In genomic region chr6:67630146-67630545, GRCh38 we compare ENCODE assay signal across 15 cellular contexts.
DNase-seq lines count a peak whose midpoint lies in the region; ATAC-seq and TF ChIP-seq lines count a peak whose summit lies in the region.
"Had no signal": no experiment of that assay in that cellular context is flagged by ENCODE, and none has a peak within 500 bp of the region (broad histone marks: within the 10 kb centered on the region; RNA-seq: fewer than 3 reads in every experiment).

No MANE protein-coding gene starts in this region.

- peak; percentile 56; the same call in 2 of the 3 replicates for ATAC-seq in RWPE2 (ENCODE audit: low read depth)

- H3K27ac ChIP-seq in RWPE2 (ENCODE audit: poor library complexity, severe bottlenecking) = no peak overlapping the region
- H3K27ac ChIP-seq: epithelial cell of prostate, WERI-Rb-1 had no signal

- H3K4me3 ChIP-seq in RWPE2 (ENCODE audit: severe bottlenecking) = no peak overlapping the region
- no peak overlapping the region for H3K4me3 ChIP-seq in skeletal muscle cell (ENCODE audit: low read depth, low read length)
- H3K4me3 ChIP-seq: lung had no signal

- TF ChIP-seq CTCF in RWPE2 (IDR thresholded peaks at IDR 0.05; ENCODE audit: poor library complexity, severe bottlenecking) = no peak

- H3K36me3 ChIP-seq in RWPE2 (ENCODE audit: low read depth) = no peaks in the 10 kb centered on the region
- H3K36me3 ChIP-seq: WERI-Rb-1 had no signal

- H3K9me3 ChIP-seq in RWPE2 (ENCODE audit: severe bottlenecking) = no peaks in the 10 kb centered on the region

- H3K4me1 ChIP-seq in RWPE2 (ENCODE audit: insufficient read depth, poor library complexity, severe bottlenecking) = peaks cover 4% of the 10 kb centered on the region

- no peaks in the 10 kb centered on the region for H3K27me3 ChIP-seq in RWPE2 (ENCODE audit: insufficient read depth, poor library complexity, severe bottlenecking)

- DNase-seq in HPDE6-E6E7 (ENCODE audit: extremely low spot score) = peak; percentile 0
- no peak for DNase-seq in RWPE2 (ENCODE audit: low spot score)
- peak; percentile 78 for DNase-seq in fibroblast of gingiva (ENCODE audit: low read depth)
- peak; percentile 97 for DNase-seq in skeletal muscle cell (ENCODE audit: low read depth)
- DNase-seq in activated CD8-positive, alpha-beta memory T cell treated with anti-CD3 and anti-CD28 coated beads for 24 hours = no peak
- DNase-seq in SHP77 treated with DMSO at 0.1 percent for 48 hours (lab: John Stamatoyannopoulos, UW) = no peak
- no peak for DNase-seq in globus pallidus (ENCODE audit: low spot score)
- DNase-seq in NCI-H1105 (lab: John Stamatoyannopoulos, UW) = no peak
- DNase-seq: activated naive CD4-positive, alpha-beta T cell treated with Interleukin-2 at 50 U/mL for 16 hours; NCI-H510A treated with DMSO at 0.1 percent for 48 hours; small intestine; stimulated activated naive CD4-positive, alpha-beta T cell treated with Interleukin-2 at 50 U/mL for 16 hours; WERI-Rb-1 had no signal

Comparison
In these comparisons a context has a peak if more than half of its experiments do, and no peak if none do; other contexts are left out.
1. DNase-seq: peak in HPDE6-E6E7 (single experiment), fibroblast of gingiva (single experiment) and skeletal muscle cell (single experiment); none in RWPE2 (single experiment), activated CD8-positive, alpha-beta memory T cell treated with anti-CD3 and anti-CD28 coated beads for 24 hours (single experiment), SHP77 treated with DMSO at 0.1 percent for 48 hours (single experiment), globus pallidus (single experiment) and NCI-H1105 (single experiment).